In the genomic region with DNA sequence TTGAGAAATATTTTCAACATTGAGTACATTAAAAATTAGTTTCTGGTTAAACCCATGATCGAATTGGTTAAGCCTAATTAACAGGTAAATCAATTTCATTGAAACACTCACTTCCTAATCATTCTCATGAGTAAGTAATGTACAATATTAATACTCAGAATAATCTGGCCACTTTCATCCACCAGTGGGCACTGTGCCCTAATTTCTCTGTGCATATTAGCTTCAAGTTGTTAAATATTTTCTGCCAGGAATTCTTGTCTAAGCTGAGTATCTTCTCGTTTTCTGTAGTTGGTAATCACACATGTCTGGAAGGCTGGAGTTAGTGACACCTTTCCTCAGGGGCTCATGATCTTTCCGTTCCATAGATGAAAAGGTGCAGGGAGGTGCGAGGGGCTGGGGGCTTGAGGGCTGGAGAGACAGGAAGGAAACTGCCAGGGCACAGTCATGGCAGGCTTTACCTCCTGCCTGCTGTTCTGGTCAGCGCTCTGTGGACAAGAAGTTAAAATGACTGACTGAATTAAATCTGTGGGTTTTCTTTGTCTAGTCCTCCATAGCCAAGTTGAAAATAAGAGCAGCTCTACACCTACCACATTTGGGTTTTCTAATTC, we compare ENCODE assay signal across 10 cellular contexts.
DNase-seq lines count a peak whose midpoint lies in the region; ATAC-seq, FAIRE-seq and TF ChIP-seq lines count a peak whose summit lies in the region.
"Had no signal": no experiment of that assay in that cellular context is flagged by ENCODE, and none has a peak within 500 bp of the region (broad histone marks: within the 10 kb centered on the region; RNA-seq: fewer than 3 reads in every experiment).

No MANE protein-coding gene starts in this region.

- H3K9me3 ChIP-seq in endodermal cell (ENCODE audit: control insufficient read depth, low read length) (no peaks in the 10 kb centered on the region), parathyroid adenoma (ENCODE audit: control insufficient read depth, low read length) (no peaks in the 10 kb centered on the region)

- no peak overlapping the region for H3K4me3 Mint-ChIP-seq in endodermal cell

- no peak overlapping the region for H2AFZ ChIP-seq in parathyroid adenoma

- no peaks in the 10 kb centered on the region for H3K79me2 ChIP-seq in parathyroid adenoma

- TF ChIP-seq POLR2A in H54 (IDR thresholded peaks at IDR 0.05; ENCODE audit: low read depth, low read length), result no peak

- no peak overlapping the region for H3K4me3 ChIP-seq in endodermal cell (ENCODE audit: low read length)
- H3K4me3 ChIP-seq in parathyroid adenoma (ENCODE audit: low read depth, low read length), result no peak overlapping the region
- H3K4me3 ChIP-seq: skin epidermis had no signal

- no peaks in the 10 kb centered on the region for H3K9me3 Mint-ChIP-seq in endodermal cell
- H3K9me3 Mint-ChIP-seq: CD8-positive, alpha-beta memory T cell had no signal

- TF ChIP-seq CTCF in endodermal cell (conservative IDR thresholded peaks at IDR 0.05), result peak; percentile 62
- peak; percentile 91 for TF ChIP-seq CTCF in parathyroid adenoma (IDR thresholded peaks at IDR 0.05)

- DNase-seq in NCI-H1436 (lab: John Stamatoyannopoulos, UW), result peak; percentile 24
- DNase-seq in NCI-H1436 treated with DMSO at 0.1 percent for 48 hours (lab: John Stamatoyannopoulos, UW), result no peak
- DNase-seq in H54 (ENCODE audit: insufficient read length, low spot score), result peak; percentile 62
- peak; percentile 68 for DNase-seq in RPMI8226
- no peak for DNase-seq in endodermal cell

- WGBS in endodermal cell (ENCODE audit: insufficient coverage in 1 of 2, insufficient read length in 1 of 2), 2 experiments, result 90 to 96% methylated on average over 4 to 5 of the region's 5 CpGs

- H3K36me3 ChIP-seq in endodermal cell (ENCODE audit: control insufficient read depth, insufficient read depth, low read length) (no peaks in the 10 kb centered on the region), parathyroid adenoma (ENCODE audit: control insufficient read depth, insufficient read depth, low read length) (no peaks in the 10 kb centered on the region)

- H3K27me3 ChIP-seq in endodermal cell (ENCODE audit: control insufficient read depth, insufficient read depth, low read length, poor library complexity, severe bottlenecking) (no peaks in the 10 kb centered on the region), parathyroid adenoma (ENCODE audit: control insufficient read depth, insufficient read depth, low read length) (no peaks in the 10 kb centered on the region)

- H3K27ac ChIP-seq in endodermal cell (ENCODE audit: low read depth, low read length) (no peak overlapping the region), parathyroid adenoma (no peak overlapping the region)
- H3K27ac ChIP-seq: skin epidermis had no signal

- FAIRE-seq in H54 (lab: Jason Lieb, UNC), result no peak

- H3K4me1 ChIP-seq in endodermal cell (ENCODE audit: control insufficient read depth, insufficient read depth, low read length) (no peaks in the 10 kb centered on the region), parathyroid adenoma (no peaks in the 10 kb centered on the region)

- H3K9ac ChIP-seq in endodermal cell (ENCODE audit: extremely low read depth, low read length, poor library complexity, severe bottlenecking) (no peak overlapping the region), parathyroid adenoma (no peak overlapping the region)

- no peak for ATAC-seq in GM19351 (IDR thresholded peaks at IDR 0.05; ENCODE audit: unreplicated experiment)
- ATAC-seq in GM21619 (IDR thresholded peaks at IDR 0.05; ENCODE audit: unreplicated experiment), result no peak

- peaks cover 9% of the 10 kb centered on the region for H3K4me1 Mint-ChIP-seq in endodermal cell

- H3K27me3 Mint-ChIP-seq in endodermal cell (ENCODE audit: insufficient read depth), result peaks cover 3% of the 10 kb centered on the region

- H3K4me2 ChIP-seq in parathyroid adenoma (ENCODE audit: low read length), result no peak overlapping the region

- no peaks in the 10 kb centered on the region for H3K36me3 Mint-ChIP-seq in endodermal cell (ENCODE audit: low read depth)
- H3K36me3 Mint-ChIP-seq: CD8-positive, alpha-beta memory T cell had no signal

- H3K27ac Mint-ChIP-seq in endodermal cell, result no peak overlapping the region
- H3K27ac Mint-ChIP-seq: CD8-positive, alpha-beta memory T cell had no signal

Comparison
In these comparisons a context has a peak if more than half of its experiments do, and no peak if none do; other contexts are left out.
1. DNase-seq: peak in NCI-H1436 (single experiment), H54 (single experiment) and RPMI8226 (single experiment); none in NCI-H1436 treated with DMSO at 0.1 percent for 48 hours (single experiment) and endodermal cell (single experiment).